25 cellular contexts compared by ENCODE assay signal in genomic region chr4:28006021-28006420, GRCh38.
"Had no signal": no experiment of that assay in that cellular context is flagged by ENCODE, and none has a peak within 500 bp of the region (broad histone marks: within the 10 kb centered on the region; RNA-seq: fewer than 3 reads in every experiment).

No MANE protein-coding gene starts in this region.

- DNase-seq: colonic mucosa; cortex of kidney; effector CD8-positive, alpha-beta T cell; effector memory CD8-positive, alpha-beta T cell; endodermal cell; erythroblast; esophagus squamous epithelium; foreskin fibroblast; foreskin melanocyte; gastrocnemius medialis; glutamatergic neuron; heart right ventricle; hippocampal formation; kidney glomerular epithelial cell; left colon; left ventricle myocardium inferior; lower lobe of right lung; mesenchymal stem cell; mucosa of descending colon; naive B cell; naive thymus-derived CD8-positive, alpha-beta T cell had no signal

- ATAC-seq: effector memory CD8-positive, alpha-beta T cell; esophagus mucosa; gastrocnemius medialis; heart right ventricle; left colon; left lobe of liver; lower lobe of right lung; mucosa of descending colon; naive thymus-derived CD8-positive, alpha-beta T cell had no signal

- FAIRE-seq: keratinocyte had no signal

- H3K36me3 ChIP-seq: colonic mucosa, esophagus squamous epithelium, gastrocnemius medialis, heart right ventricle, left ventricle myocardium inferior, lower lobe of right lung had no signal

- H3K27ac ChIP-seq: colonic mucosa, epithelial cell of prostate, esophagus squamous epithelium, gastrocnemius medialis, heart right ventricle, left ventricle myocardium inferior, lower lobe of right lung had no signal

- H3K4me1 ChIP-seq: colonic mucosa, esophagus squamous epithelium, gastrocnemius medialis, heart right ventricle, left ventricle myocardium inferior, lower lobe of right lung had no signal

- H3K4me3 ChIP-seq: colonic mucosa, esophagus squamous epithelium, gastrocnemius medialis, heart right ventricle, left ventricle myocardium inferior, lower lobe of right lung, mucosa of descending colon had no signal

- H3K27me3 ChIP-seq: colonic mucosa, esophagus squamous epithelium, gastrocnemius medialis, heart right ventricle had no signal

- H3K9me3 ChIP-seq: colonic mucosa, gastrocnemius medialis, heart right ventricle, left ventricle myocardium inferior, lower lobe of right lung had no signal
